In genomic region chr1:3179471-3179870, GRCh38 we compare ENCODE assay signal across 6 cellular contexts.
"Had no signal": no experiment of that assay in that cellular context is flagged by ENCODE, and none has a peak within 500 bp of the region (broad histone marks: within the 10 kb centered on the region; RNA-seq: fewer than 3 reads in every experiment).

No MANE protein-coding gene starts in this region.

- H3K4me3 Mint-ChIP-seq: GM23338, H9 had no signal

- H3K4me3 ChIP-seq: GM23338, K562 had no signal

- ATAC-seq: GM23338, K562 had no signal

- H3K4me1 Mint-ChIP-seq: GM23338, H9 had no signal

- H3K9me3 Mint-ChIP-seq: H9 had no signal

- H3K27ac Mint-ChIP-seq: GM23338, H9 had no signal

- H3K27ac ChIP-seq: HL-60 had no signal

- H2AFZ ChIP-seq: GM23338 had no signal

- DNase-seq: H9, HCEC 1CT, IMR-90 had no signal

- H3K4me2 ChIP-seq: GM23338 had no signal
